ENCODE assay signal across 1 cellular context in the genomic region with DNA sequence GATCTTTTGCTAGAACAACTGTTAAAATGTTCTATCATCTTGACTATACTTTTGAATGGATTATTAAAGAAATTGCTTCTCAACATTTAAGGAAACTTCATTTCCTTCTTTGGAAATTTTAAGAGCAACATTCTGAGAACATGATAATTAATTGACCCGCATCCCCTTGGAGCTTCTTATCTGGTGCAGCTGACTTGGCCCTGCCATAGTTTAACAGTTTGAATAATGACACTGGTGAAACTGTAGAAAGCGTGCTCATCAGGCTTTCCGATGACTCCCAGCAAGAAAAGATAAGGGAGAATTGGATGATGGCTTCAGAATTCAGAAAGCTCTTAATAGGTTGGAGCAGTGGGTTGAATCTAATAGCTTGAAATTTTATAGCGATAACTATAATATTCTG.
TF ChIP-seq lines count a peak whose summit lies in the region.

No MANE protein-coding gene starts in this region.

TF ChIP-seq in K562, 482 proteins besides CTCF, POLR2A, EP300 and RAD21 (continued from another document):
- TF ChIP-seq GABPA (tag; conservative IDR thresholded peaks at IDR 0.05; ENCODE audit: low read depth) = no peak; the same call in 1 of the 2 replicates
- no peak for TF ChIP-seq KAT2B (IDR thresholded peaks at IDR 0.05; ENCODE audit: low read depth, low read length)
- no peak for TF ChIP-seq DNMT1 (IDR thresholded peaks at IDR 0.05)
- TF ChIP-seq ZNF57 (CRISPR knock-in tag; IDR thresholded peaks at IDR 0.05) = no peak
- TF ChIP-seq ATF1 (CRISPR knock-in tag; IDR thresholded peaks at IDR 0.05) = no peak
- peak; percentile 44; the same call in 1 of the 2 replicates for TF ChIP-seq ATF1 (tag; IDR thresholded peaks at IDR 0.05)
- TF ChIP-seq, protein P1, sequence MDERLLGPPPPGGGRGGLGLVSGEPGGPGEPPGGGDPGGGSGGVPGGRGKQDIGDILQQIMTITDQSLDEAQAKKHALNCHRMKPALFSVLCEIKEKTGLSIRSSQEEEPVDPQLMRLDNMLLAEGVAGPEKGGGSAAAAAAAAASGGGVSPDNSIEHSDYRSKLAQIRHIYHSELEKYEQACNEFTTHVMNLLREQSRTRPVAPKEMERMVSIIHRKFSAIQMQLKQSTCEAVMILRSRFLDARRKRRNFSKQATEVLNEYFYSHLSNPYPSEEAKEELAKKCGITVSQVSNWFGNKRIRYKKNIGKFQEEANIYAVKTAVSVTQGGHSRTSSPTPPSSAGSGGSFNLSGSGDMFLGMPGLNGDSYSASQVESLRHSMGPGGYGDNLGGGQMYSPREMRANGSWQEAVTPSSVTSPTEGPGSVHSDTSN (CRISPR knock-in tag; IDR thresholded peaks at IDR 0.05; ENCODE audit: low read depth) = no peak
- TF ChIP-seq, protein P1 (tag; conservative IDR thresholded peaks at IDR 0.05; ENCODE audit: low read depth) = peak; percentile 98
- TF ChIP-seq ZNF217 (CRISPR knock-in tag; IDR thresholded peaks at IDR 0.05) = no peak
- no peak for TF ChIP-seq SAP30 (IDR thresholded peaks at IDR 0.05; ENCODE audit: borderline replicate concordance, insufficient read depth, low read depth, low read length, poor library complexity, severe bottlenecking)
- TF ChIP-seq ZNF140 (CRISPR knock-in tag; IDR thresholded peaks at IDR 0.05) = no peak
- TF ChIP-seq SOX6 (IDR thresholded peaks at IDR 0.05) = peak; percentile 91
- no peak for TF ChIP-seq ZBTB49 (CRISPR knock-in tag; IDR thresholded peaks at IDR 0.05; ENCODE audit: borderline replicate concordance)
- no peak for TF ChIP-seq TEAD1 (CRISPR knock-in tag; IDR thresholded peaks at IDR 0.05)
- TF ChIP-seq ZNF76 (CRISPR knock-in tag; IDR thresholded peaks at IDR 0.05; ENCODE audit: borderline replicate concordance) = no peak
- no peak for TF ChIP-seq GTF2A2 (tag; IDR thresholded peaks at IDR 0.05)
- TF ChIP-seq ZSCAN29 (IDR thresholded peaks at IDR 0.05) = no peak
- peak; percentile 88 for TF ChIP-seq GATAD2A (IDR thresholded peaks at IDR 0.05)
- TF ChIP-seq NFE2L1 (tag; IDR thresholded peaks at IDR 0.05; ENCODE audit: borderline replicate concordance, low read depth) = no peak
- no peak for TF ChIP-seq SAFB2 (IDR thresholded peaks at IDR 0.05; ENCODE audit: borderline replicate concordance, low read depth, low read length, severe bottlenecking)
